ENCODE assay signal across 14 cellular contexts in genomic region chr10:58696736-58697135, GRCh38.
"Had no signal": no experiment of that assay in that cellular context is flagged by ENCODE, and none has a peak within 500 bp of the region (broad histone marks: within the 10 kb centered on the region; RNA-seq: fewer than 3 reads in every experiment).

No MANE protein-coding gene starts in this region.

- H3K27ac ChIP-seq: dorsolateral prefrontal cortex, foreskin keratinocyte, heart left ventricle, sigmoid colon, upper lobe of right lung had no signal

- H3K36me3 ChIP-seq: heart left ventricle, sigmoid colon, upper lobe of right lung had no signal

- H3K27me3 ChIP-seq: dorsolateral prefrontal cortex, foreskin keratinocyte, heart left ventricle, sigmoid colon, upper lobe of right lung had no signal

- DNase-seq: activated CD4-positive, alpha-beta T cell treated with anti-CD3 and anti-CD28 coated beads, Interleukin-2, amount 50 U/mL, for 1 hour; activated CD4-positive, CD25-positive, alpha-beta regulatory T cell; activated naive CD4-positive, alpha-beta T cell treated with anti-CD3 and anti-CD28 coated beads, Interleukin-2, amount 10 ng/mL, durations not matched to agents 7 days and 5 days; activated T-cell treated with anti-CD3 and anti-CD28 coated beads for 4 hours; dorsolateral prefrontal cortex; foreskin keratinocyte; heart left ventricle; islet precursor cell; sigmoid colon; stimulated activated CD4-positive, alpha-beta T cell treated with anti-CD3 and anti-CD28 coated beads, Interleukin-2, amount 100 ng/mL, for 48 hours; stimulated activated naive CD4-positive, alpha-beta T cell treated with Interleukin-2 at 50 U/mL for 16 hours; upper lobe of right lung had no signal

- H3K4me1 ChIP-seq: foreskin keratinocyte, sigmoid colon, upper lobe of right lung had no signal

- ATAC-seq: activated T-helper 17 cell treated with anti-CD3 and anti-CD28 coated beads, Interleukin-2, amount 50 U/mL, for 72 hours; foreskin keratinocyte; heart left ventricle; left lobe of liver; upper lobe of right lung had no signal

- H3K4me3 ChIP-seq: dorsolateral prefrontal cortex, heart left ventricle, sigmoid colon, upper lobe of right lung had no signal
